15 cellular contexts compared by ENCODE assay signal in genomic region chr6:50853924-50854323, GRCh38. TPM values are rescaled to one million over a fixed set of nuclear protein-coding genes. Genes with fewer than 3 reads are reported as not detected.
DNase-seq lines count a peak whose midpoint lies in the region; ATAC-seq and TF ChIP-seq lines count a peak whose summit lies in the region.
"Had no signal": no experiment of that assay in that cellular context is flagged by ENCODE, and none has a peak within 500 bp of the region (broad histone marks: within the 10 kb centered on the region; RNA-seq: fewer than 3 reads in every experiment).

No MANE protein-coding gene starts in this region.

- DNase-seq in A673 (ENCODE audit: low spot score): peak; percentile 42
- no peak for DNase-seq in SK-N-MC (ENCODE audit: low read depth, low spot score)
- peak; percentile 4 for DNase-seq in midbrain (lab: John Stamatoyannopoulos, UW)
- DNase-seq in activated CD4-positive, alpha-beta T cell treated with anti-CD3 and anti-CD28 coated beads, Interleukin-2, amount 50 U/mL, for 1 hour: no peak
- no peak for DNase-seq in NCI-H1436 treated with DMSO at 0.1 percent for 48 hours (lab: John Stamatoyannopoulos, UW)
- DNase-seq: CD4-positive, CD25-positive, alpha-beta regulatory T cell; GM23248; H9 had no signal

- H3K36me3 ChIP-seq in A673 (ENCODE audit: insufficient read depth, low read length, poor library complexity, severe bottlenecking): no peaks in the 10 kb centered on the region
- H3K36me3 ChIP-seq in SK-N-MC (ENCODE audit: insufficient read depth, low read length): no peaks in the 10 kb centered on the region; the same call in 1 of the 2 replicates
- no peaks in the 10 kb centered on the region for H3K36me3 ChIP-seq in iPS-15b (ENCODE audit: control insufficient read depth, insufficient read depth, low read length)
- H3K36me3 ChIP-seq: BLaER1 treated with 17β-estradiol and CSF1 and Interleukin-3, amounts not matched to agents 10 nM and 100 nM had no signal

- intact Hi-C loops in A673 (cut with micrococcal nuclease; ENCODE audit: unreplicated experiment): no loop called here

- TF ChIP-seq CTCF in A673 (conservative IDR thresholded peaks at IDR 0.05; ENCODE audit: low read depth, low read length): no peak

- H3K27ac ChIP-seq in A673 (ENCODE audit: low read depth, low read length, poor library complexity, severe bottlenecking) (no peak overlapping the region), SK-N-MC (peak overlapping the region; percentile 37; the same call in 1 of the 2 replicates)
- H3K27ac ChIP-seq: 22Rv1; BLaER1 treated with 17β-estradiol and CSF1 and Interleukin-3, amounts not matched to agents 10 nM and 100 nM; GM23248 had no signal

- ATAC-seq in HG02970 (IDR thresholded peaks at IDR 0.05; ENCODE audit: low FRiP score, unreplicated experiment): no peak
- no peak for ATAC-seq in GM18858 (IDR thresholded peaks at IDR 0.05; ENCODE audit: unreplicated experiment)
- ATAC-seq: HepG2 had no signal

- H3K4me3 ChIP-seq in A673 (ENCODE audit: low read depth, low read length, poor library complexity, severe bottlenecking): no peak overlapping the region
- peak overlapping the region; percentile 23; the same call in 1 of the 2 replicates for H3K4me3 ChIP-seq in SK-N-MC
- H3K4me3 ChIP-seq in iPS-15b (ENCODE audit: low read depth, low read length): peak overlapping the region; percentile 7
- H3K4me3 ChIP-seq: BLaER1 treated with 17β-estradiol and CSF1 and Interleukin-3, amounts not matched to agents 10 nM and 100 nM; GM23248 had no signal

- POLR2A ChIA-PET in A673 (lab: Charles Lee; ENCODE audit: low non-redundant PET): no interaction called here

- no peak overlapping the region for H3K9ac ChIP-seq in SK-N-MC (ENCODE audit: insufficient read length)
- H3K9ac ChIP-seq in iPS-15b (ENCODE audit: low read depth, low read length): no peak overlapping the region
- H3K9ac ChIP-seq: BLaER1 treated with 17β-estradiol and CSF1 and Interleukin-3, amounts not matched to agents 10 nM and 100 nM; GM23248 had no signal

- BruUV-seq in A673 (replicated peaks; lab: Mats Ljungman, UMichigan): no TSS peak

- H3K4me1 ChIP-seq in A673 (ENCODE audit: insufficient read depth, low read length, poor library complexity, severe bottlenecking) (no peaks in the 10 kb centered on the region), iPS-15b (ENCODE audit: control insufficient read depth, insufficient read depth, low read length) (peaks cover 2% of the 10 kb centered on the region)
- H3K4me1 ChIP-seq: BLaER1 treated with 17β-estradiol and CSF1 and Interleukin-3, amounts not matched to agents 10 nM and 100 nM had no signal

- H3K27me3 ChIP-seq in A673 (replicated peaks; ENCODE audit: insufficient read depth, low read depth, low read length, poor library complexity): peaks cover 44% of the 10 kb centered on the region
- H3K27me3 ChIP-seq in iPS-15b (ENCODE audit: control insufficient read depth, insufficient read depth, low read length): peaks cover 68% of the 10 kb centered on the region

- H3K9me3 ChIP-seq in A673 (ENCODE audit: low read depth, low read length, poor library complexity, severe bottlenecking) (no peaks in the 10 kb centered on the region), SK-N-MC (ENCODE audit: low read depth, low read length) (peaks cover 3% of the 10 kb centered on the region; the same call in 1 of the 2 replicates), iPS-15b (ENCODE audit: control insufficient read depth, insufficient read depth, low read length) (no peaks in the 10 kb centered on the region)

- CTCF ChIA-PET in A673 (lab: Charles Lee): no interaction called here

RNA-seq across cellular contexts. Expression of gene TFAP2B, which starts 35.3 kb away (rescaled TPM):
- total RNA-seq in A673 (2021): 0.56 and 1.7 TPM in 2 replicates
- total RNA-seq: CD4-positive, CD25-positive, alpha-beta regulatory T cell; Daoy; GM23248; H9; HepG2 had no signal

Comparison
In these comparisons a context has a peak if more than half of its experiments do, and no peak if none do; other contexts are left out.
1. DNase-seq: peak in A673 (single experiment) and midbrain (single experiment); none in SK-N-MC (single experiment), activated CD4-positive, alpha-beta T cell treated with anti-CD3 and anti-CD28 coated beads, Interleukin-2, amount 50 U/mL, for 1 hour (single experiment) and NCI-H1436 treated with DMSO at 0.1 percent for 48 hours (single experiment).